In the genomic region with DNA sequence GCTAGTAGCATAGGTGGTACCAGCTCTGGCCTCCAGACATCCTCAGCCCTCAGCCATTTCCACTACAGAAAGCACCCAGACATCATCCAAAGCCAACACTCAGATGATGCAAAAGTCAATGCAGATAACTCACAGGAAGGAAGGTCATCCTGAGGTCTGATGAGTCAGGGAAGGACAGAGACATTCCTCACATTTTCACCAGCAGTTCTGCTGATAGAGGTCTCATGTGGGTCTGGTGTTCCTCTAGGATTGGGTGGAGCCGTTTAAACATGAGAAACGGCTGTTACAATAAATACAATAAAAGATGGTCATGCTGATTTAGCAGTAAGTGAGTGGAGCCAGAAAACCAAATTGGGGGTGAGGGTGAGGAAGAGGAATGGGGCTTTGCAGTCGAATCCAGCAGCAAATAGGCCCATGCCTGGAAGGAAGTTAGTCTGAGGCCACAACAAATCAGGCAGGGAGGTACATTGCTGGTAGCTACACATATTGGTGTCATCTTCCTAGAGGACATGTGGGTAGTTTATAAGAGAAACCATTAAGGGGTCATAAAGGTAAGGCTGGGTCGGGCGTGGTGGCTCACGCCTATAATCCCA, we compare ENCODE assay signal across 9 cellular contexts. TPM values are rescaled to one million over a fixed set of nuclear protein-coding genes. Genes with fewer than 3 reads are reported as not detected.
DNase-seq lines count a peak whose midpoint lies in the region; FAIRE-seq and TF ChIP-seq lines count a peak whose summit lies in the region.
"Had no signal": no experiment of that assay in that cellular context is flagged by ENCODE, and none has a peak within 500 bp of the region (broad histone marks: within the 10 kb centered on the region; RNA-seq: fewer than 3 reads in every experiment).

No MANE protein-coding gene starts in this region.

- no peaks in the 10 kb centered on the region for H3K9me1 ChIP-seq in endothelial cell of umbilical vein (replicated peaks; ENCODE audit: control insufficient read depth, extremely low read depth, insufficient read depth, low read length)

- CTCF ChIA-PET in endothelial cell of umbilical vein (lab: Charles Lee): interaction anchor here (1.1 to 2.0 kb wide), 3 partner anchors 30 to 109 kb away, joined by 3 to 13 read pairs (median 5); partner anchors contain the start of gene FLNB
- CTCF ChIA-PET in HEK293T (lab: Yijun Ruan, JAX): interaction anchor here (0.6 kb wide), 3 partner anchors 33 to 53 kb away, joined by 3 read pairs; no protein-coding TSS in a partner anchor

- no peaks in the 10 kb centered on the region for H3K9me3 ChIP-seq in BE2C
- no peaks in the 10 kb centered on the region for H3K9me3 ChIP-seq in endothelial cell of umbilical vein (replicated peaks; ENCODE audit: control insufficient read depth, insufficient read depth, low read length)
- H3K9me3 ChIP-seq in WERI-Rb-1 (ENCODE audit: severe bottlenecking): no peaks in the 10 kb centered on the region

- no peaks in the 10 kb centered on the region for H3K27me3 ChIP-seq in BE2C
- H3K27me3 ChIP-seq in endothelial cell of umbilical vein (ENCODE audit: control insufficient read depth in 2 of 2, insufficient read depth in 2 of 2, low read length in 2 of 2): no peaks in the 10 kb centered on the region
- H3K27me3 ChIP-seq in WERI-Rb-1 (ENCODE audit: insufficient read depth, low read depth, severe bottlenecking): no peaks in the 10 kb centered on the region

- dilution Hi-C loops in endothelial cell of umbilical vein (cut with MboI; ENCODE audit: extremely low pct_ligation_motif_present, low sequenced_read_pairs): no loop called here

- POLR2A ChIA-PET in endothelial cell of umbilical vein (lab: Charles Lee): interaction anchor here (0.8 to 1.4 kb wide), 2 partner anchors 22 to 23 kb away, joined by 3 to 5 read pairs; no protein-coding TSS in a partner anchor
- POLR2A ChIA-PET in HEK293T (lab: Yijun Ruan, JAX): no interaction called here

- H3K79me2 ChIP-seq in endothelial cell of umbilical vein (ENCODE audit: control insufficient read depth, insufficient read depth, low read length): no peaks in the 10 kb centered on the region

- in situ Hi-C loops in GM13977 (cut with MboI; ENCODE audit: low pct_unique_long_range_greater_than_20kb, low sequenced_read_pairs, unreplicated experiment): no loop called here

- peak overlapping the region; percentile 53 for H2AFZ ChIP-seq in endothelial cell of umbilical vein (ENCODE audit: low read depth, low read length)

- no peaks in the 10 kb centered on the region for H4K20me1 ChIP-seq in endothelial cell of umbilical vein (replicated peaks; ENCODE audit: control insufficient read depth, extremely low read depth, insufficient read depth, low read length)

- BruUV-seq in endothelial cell of umbilical vein (replicated peaks; lab: Mats Ljungman, UMichigan): no TSS peak

- peak overlapping the region; percentile 72 for H3K9ac ChIP-seq in endothelial cell of umbilical vein (replicated peaks; ENCODE audit: extremely low read depth, insufficient read depth, low read length)

- H3K4me2 ChIP-seq in endothelial cell of umbilical vein (ENCODE audit: insufficient read depth, low read length): peak overlapping the region; percentile 42

- H3K4me1 ChIP-seq in BE2C (no peaks in the 10 kb centered on the region), endothelial cell of umbilical vein (ENCODE audit: control insufficient read depth, extremely low read depth, insufficient read depth, low read length) (peaks cover 47% of the 10 kb centered on the region)

- intact Hi-C loops in endothelial cell of umbilical vein (cut with micrococcal nuclease): loop anchor here (1.0 to 5.0 kb wide), 5 partner anchors 8 to 187 kb away; no protein-coding TSS in a partner anchor

- peak; percentile 20 for DNase-seq in BE2C
- peak; percentile 26 for DNase-seq in NB4 (ENCODE audit: low read depth)
- peak; percentile 86 for DNase-seq in endothelial cell of umbilical vein (ENCODE audit: low read depth, low spot score)
- DNase-seq in myocyte (ENCODE audit: low read depth): peak; percentile 59
- no peak for DNase-seq in GM13977 (ENCODE audit: low spot score)
- DNase-seq in WERI-Rb-1: no peak
- DNase-seq in NCI-H1092 (lab: John Stamatoyannopoulos, UW): no peak
- DNase-seq in HEK293T (ENCODE audit: extremely low spot score): no peak
- DNase-seq: NCI-H510A had no signal

- FAIRE-seq in endothelial cell of umbilical vein (lab: Jason Lieb, UNC): peak; percentile 87

- peak overlapping the region; percentile 94 for H3K27ac ChIP-seq in endothelial cell of umbilical vein (ENCODE audit: insufficient read depth, low read depth, low read length)
- no peak overlapping the region for H3K27ac ChIP-seq in WERI-Rb-1

- no peaks in the 10 kb centered on the region for H3K36me3 ChIP-seq in BE2C
- H3K36me3 ChIP-seq in endothelial cell of umbilical vein (ENCODE audit: control insufficient read depth in 2 of 2, extremely low read depth in 1 of 2, insufficient read depth in 2 of 2, low read length in 2 of 2): no peaks in the 10 kb centered on the region
- H3K36me3 ChIP-seq in WERI-Rb-1: no peaks in the 10 kb centered on the region

- no peak for TF ChIP-seq CTCF in BE2C (IDR thresholded peaks at IDR 0.05; ENCODE audit: low read depth, low read length)
- no peak for TF ChIP-seq CTCF in NB4 (IDR thresholded peaks at IDR 0.05; ENCODE audit: low read depth, low read length)
- TF ChIP-seq CTCF in endothelial cell of umbilical vein (IDR thresholded peaks at IDR 0.05; ENCODE audit: extremely low read depth in 1 of 2, insufficient read depth in 1 of 2, low read depth in 1 of 2, low read length in 2 of 2): no peak
- TF ChIP-seq CTCF in GM13977 (IDR thresholded peaks at IDR 0.05; ENCODE audit: extremely low read depth, insufficient read depth, missing control alignments): no peak
- no peak for TF ChIP-seq CTCF in WERI-Rb-1 (IDR thresholded peaks at IDR 0.05; ENCODE audit: low read depth, low read length)

- H3K4me3 ChIP-seq in BE2C (ENCODE audit: low read depth, low read length) (no peak overlapping the region), NB4 (ENCODE audit: low read depth, low read length) (no peak overlapping the region), endothelial cell of umbilical vein (replicated peaks in 1 of 3; ENCODE audit: insufficient read depth in 1 of 3, low read depth in 1 of 3, low read length in 3 of 3) (no peak overlapping the region), WERI-Rb-1 (ENCODE audit: low read depth, low read length) (no peak overlapping the region)

- TF ChIP-seq POLR2A in NB4 (IDR thresholded peaks at IDR 0.05; ENCODE audit: extremely low read depth, insufficient read length) (no peak), endothelial cell of umbilical vein (IDR thresholded peaks at IDR 0.05; ENCODE audit: low read depth, low read length) (no peak)

TF ChIP-seq in endothelial cell of umbilical vein, 7 proteins besides CTCF, POLR2A, EP300 and RAD21:
- TF ChIP-seq FOS (IDR thresholded peaks at IDR 0.05; ENCODE audit: borderline replicate concordance, insufficient read depth, low read length) (peak; percentile 97), EZH2 (IDR thresholded peaks at IDR 0.05; ENCODE audit: borderline replicate concordance, low read depth, low read length, severe bottlenecking) (no peak), GATA2 (IDR thresholded peaks at IDR 0.05; ENCODE audit: insufficient read depth, insufficient read length, low read depth, low read length) (peak; percentile 90), MYC (IDR thresholded peaks at IDR 0.05; ENCODE audit: low read depth, low read length) (peak; percentile 72), MAX (IDR thresholded peaks at IDR 0.05; ENCODE audit: insufficient read depth, insufficient read length) (no peak), JUN (IDR thresholded peaks at IDR 0.05; ENCODE audit: borderline replicate concordance, insufficient read depth, insufficient read length, low read depth) (peak; percentile 93), POLR2AphosphoS5 (IDR thresholded peaks at IDR 0.05; ENCODE audit: insufficient read depth, low read depth, low read length) (peak; percentile 94)

TF ChIP-seq in HEK293T, 16 proteins besides CTCF, POLR2A, EP300 and RAD21:
- TF ChIP-seq ARNT (IDR thresholded peaks at IDR 0.05) (no peak), LEF1 (IDR thresholded peaks at IDR 0.05; ENCODE audit: borderline replicate concordance) (no peak), TARDBP (IDR thresholded peaks at IDR 0.05) (no peak), ELF4 (IDR thresholded peaks at IDR 0.05) (no peak), FOXM1 (IDR thresholded peaks at IDR 0.05; ENCODE audit: borderline replicate concordance) (no peak), SP1 (IDR thresholded peaks at IDR 0.05) (no peak), ZNF384 (IDR thresholded peaks at IDR 0.05) (no peak)

RNA-seq across cellular contexts. Expression of gene FLNB, which starts 33.3 kb away (rescaled TPM):
- polyA plus RNA-seq in BE2C (2012; ENCODE audit: insufficient read depth, insufficient read length, low read depth): 20.1 TPM
- total RNA-seq in endothelial cell of umbilical vein (595 and 670 TPM in 2 replicates), myocyte (4.4 and 7.8 TPM in 2 replicates)
- 479 and 516 TPM in 2 replicates for polyA plus RNA-seq in endothelial cell of umbilical vein
- 267 and 270 TPM in 2 replicates for polyA plus RNA-seq in endothelial cell of umbilical vein (2011; cell fraction: cytosol; rRNA removed)
- 3,546 and 4,297 TPM in 2 replicates for polyA plus RNA-seq in endothelial cell of umbilical vein (2011; cell fraction: nucleus; rRNA removed)
- polyA plus RNA-seq in endothelial cell of umbilical vein (2012): 427 and 466 TPM in 2 replicates
- 1,506 and 1,741 TPM in 2 replicates for polyA minus RNA-seq in endothelial cell of umbilical vein
- polyA minus RNA-seq in endothelial cell of umbilical vein (2011; cell fraction: cytosol; rRNA and poly(A)+ RNA removed): 139 TPM
- 3,042 and 3,714 TPM in 2 replicates for polyA minus RNA-seq in endothelial cell of umbilical vein (2011; cell fraction: nucleus; rRNA and poly(A)+ RNA removed)
- polyA plus RNA-seq in myocyte (2012): 50.5 TPM

Comparison
In these comparisons a context has a peak if more than half of its experiments do, and no peak if none do; other contexts are left out.
1. DNase-seq: peak in BE2C (single experiment), NB4 (single experiment), endothelial cell of umbilical vein (single experiment) and myocyte (single experiment); none in GM13977 (single experiment), WERI-Rb-1 (single experiment), NCI-H1092 (single experiment) and HEK293T (single experiment).
2. RNA of gene FLNB, which starts 33.3 kb away (total RNA-seq): 595 to 670 TPM in endothelial cell of umbilical vein; 4.4 to 7.8 TPM in myocyte; every median in the first group is over 10 times any median in the second.